ENCODE assay signal across 1 cellular context in genomic region chr19:2589441-2589840, GRCh38.
TF ChIP-seq lines count a peak whose summit lies in the region.

No MANE protein-coding gene starts in this region.

TF ChIP-seq in H1, 55 proteins besides CTCF, POLR2A, EP300 and RAD21:
- TF ChIP-seq BACH1 (IDR thresholded peaks at IDR 0.05; ENCODE audit: low read length) (no peak), SIRT6 (IDR thresholded peaks at IDR 0.05; ENCODE audit: low read length) (no peak), HDAC2 (IDR thresholded peaks at IDR 0.05; ENCODE audit: borderline replicate concordance in 1 of 2, low read depth in 2 of 2, low read length in 2 of 2) (no peak), HDAC6 (IDR thresholded peaks at IDR 0.05; ENCODE audit: low read depth, low read length) (no peak), CBX8 (IDR thresholded peaks at IDR 0.05; ENCODE audit: borderline replicate concordance, low read depth, low read length) (no peak), USF2 (IDR thresholded peaks at IDR 0.05; ENCODE audit: low read length) (no peak), RBBP5 (IDR thresholded peaks at IDR 0.05; ENCODE audit: borderline replicate concordance, low read depth, low read length) (no peak), CHD7 (IDR thresholded peaks at IDR 0.05; ENCODE audit: insufficient replicate concordance, low read length) (no peak), SP2 (IDR thresholded peaks at IDR 0.05; ENCODE audit: low read length) (no peak), SUZ12 (IDR thresholded peaks at IDR 0.05; ENCODE audit: low read length) (no peak), SAP30 (IDR thresholded peaks at IDR 0.05; ENCODE audit: insufficient read depth, insufficient replicate concordance, low read length) (no peak), RNF2 (IDR thresholded peaks at IDR 0.05; ENCODE audit: borderline replicate concordance, low read depth, low read length, missing control alignments, poor library complexity, severe bottlenecking) (no peak), BCL11A (IDR thresholded peaks at IDR 0.05; ENCODE audit: low read depth in 2 of 2, low read length in 2 of 2) (no peak), CREB1 (IDR thresholded peaks at IDR 0.05) (no peak), CHD2 (IDR thresholded peaks at IDR 0.05; ENCODE audit: low read length) (no peak)
